8 cellular contexts compared by ENCODE assay signal in the genomic region with DNA sequence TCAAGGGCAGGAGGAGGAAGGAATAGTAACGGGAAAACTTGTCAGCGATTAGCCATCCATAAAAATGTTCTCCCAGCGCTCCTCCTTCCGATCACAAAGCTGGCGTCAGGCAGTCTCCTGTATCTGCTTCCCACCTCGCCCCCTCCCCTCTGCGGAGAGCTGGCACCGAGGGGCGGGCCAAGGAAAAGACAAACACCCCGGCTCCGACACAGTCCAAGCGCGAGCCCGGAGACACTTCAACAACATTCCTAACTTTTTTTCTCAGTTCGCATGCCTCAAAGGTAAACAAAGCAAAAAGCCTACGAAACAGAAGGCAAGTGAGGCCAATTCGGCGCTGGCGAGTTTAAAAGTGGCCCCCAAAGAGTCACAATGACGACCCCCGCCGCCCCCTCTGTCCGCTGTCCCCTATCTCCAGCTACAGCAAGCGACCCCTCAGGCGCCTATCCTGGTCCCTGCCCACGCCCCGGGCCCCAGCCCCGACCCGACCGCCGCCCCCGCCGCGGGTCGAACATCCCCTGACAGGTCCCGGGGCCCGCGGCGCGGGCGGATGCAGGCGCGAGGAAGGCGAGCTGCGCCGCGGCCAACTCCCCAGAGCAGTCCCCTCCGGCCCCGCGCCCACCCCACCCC. TPM values are rescaled to one million over a fixed set of nuclear protein-coding genes. Genes with fewer than 3 reads are reported as not detected.
DNase-seq lines count a peak whose midpoint lies in the region; ATAC-seq and TF ChIP-seq lines count a peak whose summit lies in the region.

No MANE protein-coding gene starts in this region.

- intact Hi-C loops in adrenal gland (cut with DNase I) (no loop called here), sciatic nerve (cut with DNase I) (no loop called here)

- peaks cover 4 to 6% of the 10 kb centered on the region in 2 donors for H3K4me1 ChIP-seq in adrenal gland (replicated peaks in 1 of 2)
- peaks cover 4% of the 10 kb centered on the region for H3K4me1 ChIP-seq in hepatocyte (ENCODE audit: insufficient read depth)
- H3K4me1 ChIP-seq in Karpas-422 (ENCODE audit: low read length), result peaks cover 9% of the 10 kb centered on the region

- TF ChIP-seq CTCF in adrenal gland (IDR thresholded peaks at IDR 0.05) (no peak), hepatocyte (IDR thresholded peaks at IDR 0.05; ENCODE audit: poor library complexity) (no peak)

- no peak for TF ChIP-seq POLR2A in adrenal gland (IDR thresholded peaks at IDR 0.05)

- H3K4me3 ChIP-seq in adrenal gland (peak overlapping the region in 2 of 4 donors; percentile 32 to 62), hepatocyte (peak overlapping the region; percentile 15), Karpas-422 (ENCODE audit: low read length) (no peak overlapping the region)

- H3K4me2 ChIP-seq in hepatocyte, result peak overlapping the region; percentile 95
- H3K4me2 ChIP-seq in Karpas-422 (ENCODE audit: low read depth, low read length, poor library complexity, severe bottlenecking), result no peak overlapping the region

- H2AFZ ChIP-seq in hepatocyte, result peak overlapping the region; percentile 58
- no peak overlapping the region for H2AFZ ChIP-seq in Karpas-422 (ENCODE audit: low read length)

- peak; percentile 66 for DNase-seq in AG08396 (ENCODE audit: low spot score)
- DNase-seq in NCI-H146 (lab: John Stamatoyannopoulos, UW), result peak; percentile 80
- peak in 6 of 7 donors; percentile 24 to 61 (median 30) for DNase-seq in adrenal gland
- peak; percentile 71 for DNase-seq in hepatocyte (ENCODE audit: low spot score)
- DNase-seq in sciatic nerve (ENCODE audit: low spot score), result peak; percentile 68
- DNase-seq in Karpas-422, result no peak

- H3K9ac ChIP-seq in Karpas-422 (ENCODE audit: low read length), result no peak overlapping the region

- H3K9me3 ChIP-seq in adrenal gland (replicated peaks in 1 of 3) (no peaks in the 10 kb centered on the region), hepatocyte (ENCODE audit: low read depth) (no peaks in the 10 kb centered on the region), Karpas-422 (ENCODE audit: low read length) (no peaks in the 10 kb centered on the region)

- ATAC-seq in GM19351 (IDR thresholded peaks at IDR 0.05; ENCODE audit: unreplicated experiment), result peak; percentile 22
- peak; percentile 81 for ATAC-seq in sciatic nerve
- no peak for ATAC-seq in GM19452 (IDR thresholded peaks at IDR 0.05; ENCODE audit: unreplicated experiment)

- H3K36me3 ChIP-seq in adrenal gland (replicated peaks in 1 of 2) (no peaks in the 10 kb centered on the region), hepatocyte (replicated peaks; ENCODE audit: insufficient read depth, low read depth) (no peaks in the 10 kb centered on the region), Karpas-422 (ENCODE audit: insufficient read depth, low read length) (no peaks in the 10 kb centered on the region)

- H3K79me2 ChIP-seq in hepatocyte, result peaks cover 34% of the 10 kb centered on the region
- H3K79me2 ChIP-seq in Karpas-422 (ENCODE audit: low read length), result no peaks in the 10 kb centered on the region

- no peaks in the 10 kb centered on the region for H4K20me1 ChIP-seq in hepatocyte (ENCODE audit: insufficient read depth, poor library complexity, severe bottlenecking)
- H4K20me1 ChIP-seq in Karpas-422 (ENCODE audit: insufficient read depth, low read depth, low read length), result no peaks in the 10 kb centered on the region

- no peaks in the 10 kb centered on the region for H3K27me3 ChIP-seq in adrenal gland
- no peaks in the 10 kb centered on the region for H3K27me3 ChIP-seq in hepatocyte
- H3K27me3 ChIP-seq in Karpas-422 (ENCODE audit: low read length), result no peaks in the 10 kb centered on the region

- WGBS in adrenal gland, 4 donors, result 1 to 7% (median 1%) methylated on average over 18 to 50 of the region's 50 CpGs
- 1% methylated on average over 40 of the region's 50 CpGs for WGBS in hepatocyte (ENCODE audit: low lambda C conversion rate, missing lambda C conversion rate)

- H3K9me2 ChIP-seq in hepatocyte (replicated peaks; ENCODE audit: insufficient read depth), result no peaks in the 10 kb centered on the region
- H3K9me2 ChIP-seq in Karpas-422 (replicated peaks; ENCODE audit: insufficient read depth, low read length), result no peaks in the 10 kb centered on the region

- H3K27ac ChIP-seq in adrenal gland (peak overlapping the region in 2 of 5 donors; percentile 47 to 74), hepatocyte (peak overlapping the region; percentile 89), Karpas-422 (ENCODE audit: low read length) (no peak overlapping the region)

RNA-seq across cellular contexts. Expression of a gene that starts 0.7 kb away (rescaled TPM):
- total RNA-seq in adrenal gland (1 to 10 TPM; 2.5 to 4.5 (median 3.2) TPM), hepatocyte (5.8 and 6.6 TPM in 2 replicates), sciatic nerve (30.5 TPM)
- polyA plus RNA-seq in adrenal gland (1 to 10 TPM in 2 of 3 donors, under 1 TPM in 1; 0.88 to 2.3 (median 1.2) TPM), hepatocyte (3.2 and 4.1 TPM in 2 replicates)
- 0.19 TPM in 1 of 2 replicates, not detected in the other for total RNA-seq in Karpas-422 (2014; rRNA removed; shearing (Covaris generic); ENCODE audit: low replicate concordance)
